ENCODE assay signal across 7 cellular contexts in the genomic region with DNA sequence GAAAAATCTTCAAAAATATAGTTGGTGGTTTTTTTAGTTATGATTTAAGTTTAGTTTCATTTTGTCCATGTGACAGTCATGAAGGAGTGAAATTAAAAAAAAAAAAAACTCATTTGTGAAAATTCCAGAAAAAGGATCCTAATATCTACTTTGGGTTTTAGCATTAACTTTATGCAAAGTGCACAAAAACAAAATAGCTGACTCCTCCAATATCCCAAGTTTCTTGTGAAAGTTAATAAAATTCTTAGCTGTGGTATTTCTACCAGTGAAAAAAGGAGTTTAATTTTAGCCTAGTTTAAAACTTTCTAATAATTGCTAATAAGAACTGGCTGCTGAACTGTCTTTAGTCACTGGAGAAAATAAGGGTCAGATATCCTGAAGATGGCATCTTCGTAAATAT.
"Had no signal": no experiment of that assay in that cellular context is flagged by ENCODE, and none has a peak within 500 bp of the region (broad histone marks: within the 10 kb centered on the region; RNA-seq: fewer than 3 reads in every experiment).

No MANE protein-coding gene starts in this region.

- H3K4me3 ChIP-seq: GM23338 had no signal

- DNase-seq: H9, HCEC 1CT, KG1 had no signal

- ATAC-seq: GM23338 had no signal

- FAIRE-seq: H1, H54 had no signal

- H2AFZ ChIP-seq: GM23338 had no signal

- H3K27ac ChIP-seq: HL-60 had no signal

- H3K4me2 ChIP-seq: GM23338 had no signal
